27 cellular contexts compared by ENCODE assay signal in the genomic region with DNA sequence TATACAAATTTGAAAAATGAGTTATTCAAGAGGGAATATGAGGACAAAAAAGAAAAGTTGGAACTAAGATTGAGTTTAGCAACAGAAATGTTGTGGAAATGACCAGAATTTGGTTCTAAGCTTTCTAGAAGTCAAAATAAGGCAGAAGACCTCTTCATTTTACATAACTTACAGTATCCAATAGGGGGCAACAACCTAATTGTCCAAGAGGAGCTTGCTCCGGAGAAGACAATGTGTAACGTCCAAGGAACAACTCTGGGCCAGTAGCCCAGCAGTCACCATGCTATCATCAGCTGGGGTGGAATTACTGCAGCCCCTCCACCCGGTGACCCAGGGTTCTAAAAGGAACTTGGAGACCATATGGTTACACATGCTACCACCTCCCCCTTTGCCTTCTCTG. TPM values are rescaled to one million over a fixed set of nuclear protein-coding genes. Genes with fewer than 3 reads are reported as not detected.
"Had no signal": no experiment of that assay in that cellular context is flagged by ENCODE, and none has a peak within 500 bp of the region (broad histone marks: within the 10 kb centered on the region; RNA-seq: fewer than 3 reads in every experiment).

No MANE protein-coding gene starts in this region.

- H3K4me1 Mint-ChIP-seq: mesothelial cell of epicardium, neural crest cell had no signal

- H3K27me3 ChIP-seq: gastrocnemius medialis, hepatocyte, neutrophil, right lobe of liver, tibial nerve, upper lobe of left lung had no signal

- ATAC-seq: gastrocnemius medialis; left lobe of liver; mucosa of descending colon; natural killer cell treated with Interleukin-12 subunit alpha and Interleukin-12 subunit beta and Interleukin-15 and Interleukin-18, amount 100 ng/mL, for 72 hours; right lobe of liver; stimulated activated naive B cell treated with anti-CD40 and anti-IgM and Interleukin-4, amounts not matched to agents 10 μg/mL and 1 μg/mL and 100 μg/mL, for 72 hours had no signal

- DNase-seq: dermis blood vessel endothelial cell; effector memory CD4-positive, alpha-beta T cell; foreskin fibroblast; gastrocnemius medialis; head of caudate nucleus; kidney; mesenchymal stem cell; mucosa of descending colon; naive B cell; right lobe of liver; small intestine; stimulated activated CD4-positive, alpha-beta T cell treated with anti-CD3 and anti-CD28 coated beads, Interleukin-15, amount 100 ng/mL, for 24 hours; stimulated activated CD4-positive, alpha-beta T cell treated with anti-CD3 and anti-CD28 coated beads, Interleukin-2, amount 100 ng/mL, for 48 hours; stimulated activated naive B cell treated with anti-CD40 and anti-IgM and Interleukin-4, amounts not matched to agents 10 μg/mL and 1 μg/mL and 100 μg/mL, for 72 hours; upper lobe of left lung had no signal

- H3K79me2 ChIP-seq: hepatocyte, parathyroid adenoma had no signal

- H3K4me2 ChIP-seq: hepatocyte had no signal

- H3K36me3 Mint-ChIP-seq: mesothelial cell of epicardium; naive B cell; natural killer cell treated with Interleukin-12 subunit alpha and Interleukin-12 subunit beta and Interleukin-15 and Interleukin-18, amount 100 ng/mL, for 72 hours had no signal

- H3K27me3 Mint-ChIP-seq: naive B cell; natural killer cell treated with Interleukin-12 subunit alpha and Interleukin-12 subunit beta and Interleukin-15 and Interleukin-18, amount 100 ng/mL, for 72 hours; progenitor cell of endocrine pancreas; stimulated activated naive B cell treated with anti-CD40 and anti-IgM and Interleukin-4, amounts not matched to agents 10 μg/mL and 1 μg/mL and 100 μg/mL, for 72 hours; stimulated activated naive CD8-positive, alpha-beta T cell treated with anti-CD3 and anti-CD28 coated beads, Interleukin-15, Interleukin-2, amounts not matched to agents 100 ng/mL and 50 ng/mL, for 24 hours had no signal

- H3K9me3 Mint-ChIP-seq: mesothelial cell of epicardium; naive B cell; natural killer cell treated with Interleukin-12 subunit alpha and Interleukin-12 subunit beta and Interleukin-15 and Interleukin-18, amount 100 ng/mL, for 72 hours; neural crest cell; stimulated activated naive B cell treated with anti-CD40 and anti-IgM and Interleukin-4, amounts not matched to agents 10 μg/mL and 1 μg/mL and 100 μg/mL, for 72 hours; stimulated activated naive CD8-positive, alpha-beta T cell treated with anti-CD3 and anti-CD28 coated beads, Interleukin-15, Interleukin-2, amounts not matched to agents 100 ng/mL and 50 ng/mL, for 24 hours had no signal

- H3K4me3 ChIP-seq: coronary artery, gastrocnemius medialis, hepatocyte, mucosa of descending colon, right lobe of liver, thoracic aorta, tibial nerve, upper lobe of left lung had no signal

- H3K4me1 ChIP-seq: right lobe of liver had no signal

- H2AFZ ChIP-seq: hepatocyte, parathyroid adenoma had no signal

- H3K9ac ChIP-seq: parathyroid adenoma had no signal

- H3K27ac ChIP-seq: coronary artery, gastrocnemius medialis, hepatocyte, neutrophil, parathyroid adenoma, right lobe of liver, thoracic aorta, tibial nerve, upper lobe of left lung had no signal

- H3K27ac Mint-ChIP-seq: mesothelial cell of epicardium; naive B cell; natural killer cell treated with Interleukin-12 subunit alpha and Interleukin-12 subunit beta and Interleukin-15 and Interleukin-18, amount 100 ng/mL, for 72 hours; progenitor cell of endocrine pancreas; stimulated activated naive B cell treated with anti-CD40 and anti-IgM and Interleukin-4, amounts not matched to agents 10 μg/mL and 1 μg/mL and 100 μg/mL, for 72 hours; stimulated activated naive CD8-positive, alpha-beta T cell treated with anti-CD3 and anti-CD28 coated beads, Interleukin-15, Interleukin-2, amounts not matched to agents 100 ng/mL and 50 ng/mL, for 24 hours had no signal

- H3K36me3 ChIP-seq: gastrocnemius medialis, neutrophil, right lobe of liver, thoracic aorta, tibial nerve, upper lobe of left lung had no signal

- H3K4me3 Mint-ChIP-seq: mesothelial cell of epicardium; naive B cell; natural killer cell treated with Interleukin-12 subunit alpha and Interleukin-12 subunit beta and Interleukin-15 and Interleukin-18, amount 100 ng/mL, for 72 hours; neural crest cell; stimulated activated naive B cell treated with anti-CD40 and anti-IgM and Interleukin-4, amounts not matched to agents 10 μg/mL and 1 μg/mL and 100 μg/mL, for 72 hours; stimulated activated naive CD8-positive, alpha-beta T cell treated with anti-CD3 and anti-CD28 coated beads, Interleukin-15, Interleukin-2, amounts not matched to agents 100 ng/mL and 50 ng/mL, for 24 hours had no signal

- H3K9me3 ChIP-seq: gastrocnemius medialis, mucosa of descending colon, neutrophil, right lobe of liver, thoracic aorta, tibial nerve, upper lobe of left lung had no signal

RNA-seq across cellular contexts. Expression of gene CNTF, which starts 14.1 kb away (rescaled TPM):
- polyA plus RNA-seq: hepatocyte had no signal
